In genomic region chr5:43165323-43165722, GRCh38 we compare ENCODE assay signal across 24 cellular contexts. TPM values are rescaled to one million over a fixed set of nuclear protein-coding genes. Genes with fewer than 3 reads are reported as not detected.
"Had no signal": no experiment of that assay in that cellular context is flagged by ENCODE, and none has a peak within 500 bp of the region (broad histone marks: within the 10 kb centered on the region; RNA-seq: fewer than 3 reads in every experiment).

No MANE protein-coding gene starts in this region.

- H3K36me3 ChIP-seq: uterus had no signal

- H3K4me2 ChIP-seq: hepatocyte, neural progenitor cell had no signal

- H3K27me3 ChIP-seq: esophagus squamous epithelium, foreskin keratinocyte, gastroesophageal sphincter, heart left ventricle, hepatocyte, neural progenitor cell, right lobe of liver, suprapubic skin, transverse colon, upper lobe of right lung, uterus had no signal

- H3K27ac ChIP-seq: esophagus squamous epithelium, foreskin keratinocyte, gastroesophageal sphincter, heart left ventricle, hepatocyte, neural progenitor cell, parathyroid adenoma, right lobe of liver, suprapubic skin, transverse colon, upper lobe of right lung, uterus had no signal

- H3K9me3 ChIP-seq: esophagus squamous epithelium, gastroesophageal sphincter, heart left ventricle, right lobe of liver, suprapubic skin, transverse colon, upper lobe of right lung, uterus had no signal

- FAIRE-seq: colon, kidney, small intestine had no signal

- H3K4me3 ChIP-seq: esophagus squamous epithelium, gastroesophageal sphincter, heart left ventricle, hepatocyte, lung, neural progenitor cell, right lobe of liver, suprapubic skin, transverse colon, upper lobe of right lung, uterus had no signal

- H3K9ac ChIP-seq: neural progenitor cell, parathyroid adenoma had no signal

- H2AFZ ChIP-seq: hepatocyte, neural progenitor cell, parathyroid adenoma had no signal

- ATAC-seq: foreskin keratinocyte; gastroesophageal sphincter; heart left ventricle; left lobe of liver; right lobe of liver; stimulated activated naive CD8-positive, alpha-beta T cell treated with anti-CD3 and anti-CD28 coated beads, Interleukin-15, amount 100 ng/mL, for 72 hours; upper lobe of right lung had no signal

- DNase-seq: effector CD8-positive, alpha-beta T cell; erythroblast; esophagus squamous epithelium; foreskin keratinocyte; heart left ventricle; kidney; right lobe of liver; small intestine; stimulated activated CD4-positive, alpha-beta T cell treated with anti-CD3 and anti-CD28 coated beads, Interleukin-15, amount 100 ng/mL, for 24 hours; stimulated activated CD4-positive, alpha-beta T cell treated with anti-CD3 and anti-CD28 coated beads, Interleukin-2, amount 100 ng/mL, for 48 hours; stimulated activated naive CD4-positive, alpha-beta T cell; stimulated activated naive CD8-positive, alpha-beta T cell treated with anti-CD3 and anti-CD28 coated beads, Interleukin-15, amount 100 ng/mL, for 72 hours; transverse colon; upper lobe of right lung; uterus had no signal

- H3K4me1 ChIP-seq: esophagus squamous epithelium, foreskin keratinocyte, gastroesophageal sphincter, heart left ventricle, neural progenitor cell, parathyroid adenoma, right lobe of liver, suprapubic skin, transverse colon, upper lobe of right lung, uterus had no signal

- H3K79me2 ChIP-seq: hepatocyte had no signal

RNA-seq across cellular contexts. Expression of gene NIM1K, which starts 26.7 kb away (rescaled TPM):
- total RNA-seq: hepatocyte, liver had no signal
- polyA plus RNA-seq: foreskin keratinocyte, hepatocyte had no signal
